2 cellular contexts compared by ENCODE assay signal in the genomic region with DNA sequence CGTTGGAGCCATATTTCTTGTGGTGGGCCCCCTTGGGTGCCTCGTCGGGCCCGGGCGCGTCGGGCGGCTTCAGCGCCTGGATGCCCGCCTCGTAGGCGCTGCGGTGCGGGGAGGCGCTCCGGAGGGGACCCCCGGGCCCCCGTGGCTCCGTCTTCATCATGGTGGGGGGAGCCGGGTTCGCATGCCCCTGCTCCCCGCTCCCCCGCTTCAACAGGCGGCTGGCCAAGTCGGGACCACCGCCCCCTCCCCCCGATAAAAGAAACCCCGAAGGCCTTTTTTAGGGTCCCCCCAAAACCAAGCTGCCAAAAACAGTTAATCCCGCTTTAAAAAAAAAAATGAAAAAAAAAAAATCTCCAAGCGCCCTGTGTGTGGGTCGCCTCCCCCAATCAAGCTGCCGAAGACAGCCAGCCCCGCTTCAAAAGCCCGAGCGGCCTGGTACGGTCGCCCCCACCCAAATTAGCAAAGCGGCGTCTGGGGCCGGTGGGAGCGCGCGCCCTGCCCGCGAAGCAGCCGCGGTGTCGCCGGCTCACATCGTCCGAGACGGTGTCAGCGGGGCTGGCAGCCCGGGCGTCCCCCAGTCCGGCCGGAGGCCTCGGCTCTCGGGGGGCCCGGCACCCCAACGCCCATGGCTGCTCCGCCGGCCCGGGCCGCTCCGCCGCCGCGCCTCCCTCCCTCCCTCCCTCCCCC.
TF ChIP-seq lines count a peak whose summit lies in the region.

Gene PPP1R9B (minus strand): TSS at position 324 of the 687 bp plus-strand sequence. CDS start 164 bp downstream, at position 160.

TF ChIP-seq in SK-N-SH, 30 proteins besides CTCF, POLR2A, EP300 and RAD21 (continued from another document):
- TF ChIP-seq REST (IDR thresholded peaks at IDR 0.05; ENCODE audit: low read depth, low read length) (no peak), SMC3 (IDR thresholded peaks at IDR 0.05; ENCODE audit: low read depth, low read length) (no peak), GATA2 (CRISPR knock-in tag; IDR thresholded peaks at IDR 0.05) (no peak), SIN3A (IDR thresholded peaks at IDR 0.05; ENCODE audit: borderline replicate concordance, low read depth, low read length) (no peak), FOXM1 (IDR thresholded peaks at IDR 0.05; ENCODE audit: low read depth) (no peak), POLR2AphosphoS5 (IDR thresholded peaks at IDR 0.05; ENCODE audit: low read depth, low read length) (no peak), RFX5 (IDR thresholded peaks at IDR 0.05; ENCODE audit: low read length) (no peak), YY1 (IDR thresholded peaks at IDR 0.05; ENCODE audit: low read depth) (no peak), FOXJ3 (CRISPR knock-in tag; IDR thresholded peaks at IDR 0.05) (no peak), NRF1 (IDR thresholded peaks at IDR 0.05; ENCODE audit: low read depth, low read length) (no peak)

TF ChIP-seq in SK-N-SH treated with all-trans-retinoic acid at 6 μM for 48 hours, 23 proteins besides CTCF, POLR2A, EP300 and RAD21 (continued from another document):
- TF ChIP-seq, protein P1, sequence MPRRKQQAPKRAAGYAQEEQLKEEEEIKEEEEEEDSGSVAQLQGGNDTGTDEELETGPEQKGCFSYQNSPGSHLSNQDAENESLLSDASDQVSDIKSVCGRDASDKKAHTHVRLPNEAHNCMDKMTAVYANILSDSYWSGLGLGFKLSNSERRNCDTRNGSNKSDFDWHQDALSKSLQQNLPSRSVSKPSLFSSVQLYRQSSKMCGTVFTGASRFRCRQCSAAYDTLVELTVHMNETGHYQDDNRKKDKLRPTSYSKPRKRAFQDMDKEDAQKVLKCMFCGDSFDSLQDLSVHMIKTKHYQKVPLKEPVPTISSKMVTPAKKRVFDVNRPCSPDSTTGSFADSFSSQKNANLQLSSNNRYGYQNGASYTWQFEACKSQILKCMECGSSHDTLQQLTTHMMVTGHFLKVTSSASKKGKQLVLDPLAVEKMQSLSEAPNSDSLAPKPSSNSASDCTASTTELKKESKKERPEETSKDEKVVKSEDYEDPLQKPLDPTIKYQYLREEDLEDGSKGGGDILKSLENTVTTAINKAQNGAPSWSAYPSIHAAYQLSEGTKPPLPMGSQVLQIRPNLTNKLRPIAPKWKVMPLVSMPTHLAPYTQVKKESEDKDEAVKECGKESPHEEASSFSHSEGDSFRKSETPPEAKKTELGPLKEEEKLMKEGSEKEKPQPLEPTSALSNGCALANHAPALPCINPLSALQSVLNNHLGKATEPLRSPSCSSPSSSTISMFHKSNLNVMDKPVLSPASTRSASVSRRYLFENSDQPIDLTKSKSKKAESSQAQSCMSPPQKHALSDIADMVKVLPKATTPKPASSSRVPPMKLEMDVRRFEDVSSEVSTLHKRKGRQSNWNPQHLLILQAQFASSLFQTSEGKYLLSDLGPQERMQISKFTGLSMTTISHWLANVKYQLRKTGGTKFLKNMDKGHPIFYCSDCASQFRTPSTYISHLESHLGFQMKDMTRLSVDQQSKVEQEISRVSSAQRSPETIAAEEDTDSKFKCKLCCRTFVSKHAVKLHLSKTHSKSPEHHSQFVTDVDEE (CRISPR knock-in tag; IDR thresholded peaks at IDR 0.05), result no peak
- TF ChIP-seq PPARA (CRISPR knock-in tag; IDR thresholded peaks at IDR 0.05; ENCODE audit: borderline replicate concordance) (no peak), ZC3H10 (CRISPR knock-in tag; IDR thresholded peaks at IDR 0.05) (no peak)
